1 cellular context compared by ENCODE assay signal in the genomic region with DNA sequence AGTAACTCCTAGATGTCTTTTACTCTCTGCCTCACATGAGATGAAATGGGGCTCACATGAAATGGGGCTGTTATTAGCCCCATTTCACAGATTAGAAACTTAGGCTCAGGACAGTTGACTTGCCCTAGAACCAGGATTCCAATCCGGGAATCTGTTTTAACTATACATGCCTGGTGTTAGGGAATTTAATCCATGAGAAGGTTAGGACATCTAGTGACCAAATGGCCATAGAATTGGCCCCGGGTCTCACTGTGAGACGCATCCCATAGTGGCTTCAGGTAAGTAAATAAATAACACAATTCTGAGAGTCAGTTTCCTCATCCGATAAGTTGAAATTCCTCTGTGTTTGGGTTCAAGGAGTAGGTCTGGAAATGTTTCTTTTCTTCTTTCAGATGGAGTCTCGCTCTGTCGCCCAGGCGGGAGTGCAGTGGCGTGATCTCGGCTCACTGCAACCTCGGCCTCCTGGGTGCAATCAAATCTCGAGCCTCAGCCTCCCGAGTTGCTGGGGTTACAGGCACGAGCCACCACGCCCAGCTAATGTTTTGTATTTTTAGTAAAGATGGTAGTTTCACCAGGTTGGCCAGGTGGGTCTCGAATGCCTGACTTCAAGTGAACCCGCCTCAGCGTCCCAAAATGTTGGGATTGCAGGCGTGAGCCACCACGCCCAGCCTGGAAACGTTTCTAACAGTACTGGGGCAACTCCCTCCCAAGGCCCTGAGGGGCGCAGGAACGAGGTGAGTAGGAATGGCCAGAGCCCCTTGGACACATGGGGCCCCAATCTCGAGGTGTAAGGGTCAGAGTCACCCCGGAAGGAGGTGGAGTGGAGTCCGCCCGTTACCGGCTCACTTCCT.
A peak's percentile ranks its signal among the peaks of the same experiment; 100 is the strongest.
TF ChIP-seq lines count a peak whose summit lies in the region.

No MANE protein-coding gene starts in this region.

TF ChIP-seq in K562, 482 proteins besides CTCF, POLR2A, EP300 and RAD21 (continued from another document and continues in another):
- TF ChIP-seq ATF4 (CRISPR knock-in tag; IDR thresholded peaks at IDR 0.05) (no peak), MXI1 (IDR thresholded peaks at IDR 0.05; ENCODE audit: low read depth, low read length) (no peak), ZNF263 (CRISPR knock-in tag; IDR thresholded peaks at IDR 0.05; ENCODE audit: borderline replicate concordance) (no peak), SNIP1 (IDR thresholded peaks at IDR 0.05; ENCODE audit: low read depth) (no peak), ETS1 (conservative IDR thresholded peaks at IDR 0.05; ENCODE audit: control insufficient read depth, low read depth, low read length) (no peak), TCFL5 (CRISPR knock-in tag; conservative IDR thresholded peaks at IDR 0.05) (no peak), CXXC5 (CRISPR knock-in tag; IDR thresholded peaks at IDR 0.05) (peak; percentile 9; the same call in 1 of the 2 replicates), LCOR (CRISPR knock-in tag; IDR thresholded peaks at IDR 0.05) (no peak), SP2 (IDR thresholded peaks at IDR 0.05; ENCODE audit: extremely low read depth, low read depth, low read length, poor library complexity, severe bottlenecking) (no peak), BDP1 (IDR thresholded peaks at IDR 0.05; ENCODE audit: insufficient read depth, insufficient read length) (no peak), ZFPM2 (CRISPR knock-in tag; IDR thresholded peaks at IDR 0.05) (no peak), SRSF9 (IDR thresholded peaks at IDR 0.05; ENCODE audit: borderline replicate concordance, low read depth, low read length) (no peak), RNF2 (IDR thresholded peaks at IDR 0.05) (peak; percentile 15; the same call in 1 of the 2 replicates), JUNB (CRISPR knock-in tag; conservative IDR thresholded peaks at IDR 0.05) (no peak), ZFP30 (CRISPR knock-in tag; IDR thresholded peaks at IDR 0.05; ENCODE audit: borderline replicate concordance) (no peak), ZNF589 (CRISPR knock-in tag; IDR thresholded peaks at IDR 0.05; ENCODE audit: low read depth) (no peak; the same call in 1 of the 2 replicates), THRA (IDR thresholded peaks at IDR 0.05) (no peak), KLF1 (tag; IDR thresholded peaks at IDR 0.05) (0 out of 2 replicates have a peak, but pooled peaks have one; percentile 40), ZNF76 (CRISPR knock-in tag; IDR thresholded peaks at IDR 0.05; ENCODE audit: borderline replicate concordance) (no peak), KDM5B (IDR thresholded peaks at IDR 0.05; ENCODE audit: insufficient replicate concordance, low read depth, low read length) (no peak), WHSC1 (IDR thresholded peaks at IDR 0.05; ENCODE audit: low read length) (no peak), ERF (CRISPR knock-in tag; IDR thresholded peaks at IDR 0.05) (no peak; the same call in 1 of the 2 replicates), ZNF274 (IDR thresholded peaks at IDR 0.05; ENCODE audit: borderline replicate concordance, low read depth, low read length) (no peak), JUND (IDR thresholded peaks at IDR 0.05; ENCODE audit: borderline replicate concordance, low read depth, low read length) (peak; percentile 5; the same call in 1 of the 2 replicates), JUND (tag; IDR thresholded peaks at IDR 0.05; ENCODE audit: borderline replicate concordance, low read depth, low read length) (no peak), MLLT1 (IDR thresholded peaks at IDR 0.05) (no peak), SMAD4 (CRISPR knock-in tag; conservative IDR thresholded peaks at IDR 0.05) (0 out of 2 replicates have a peak, but pooled peaks have one; percentile 36), SIX5 (IDR thresholded peaks at IDR 0.05; ENCODE audit: borderline replicate concordance in 1 of 2, insufficient read depth in 1 of 2, low read depth in 1 of 2, low read length in 2 of 2) (no peak), RBM39 (optimal IDR thresholded peaks at IDR 0.05; ENCODE audit: low read depth, low read length) (no peak), E2F5 (CRISPR knock-in tag; IDR thresholded peaks at IDR 0.05) (peak; percentile 51; the same call in 1 of the 2 replicates), BRCA1 (IDR thresholded peaks at IDR 0.05) (no peak), BRCA1 (CRISPR knock-in tag; IDR thresholded peaks at IDR 0.05) (no peak), NR1H2 (CRISPR knock-in tag; IDR thresholded peaks at IDR 0.05) (no peak), ZBTB7A (IDR thresholded peaks at IDR 0.05; ENCODE audit: borderline replicate concordance, control insufficient read depth, low read depth, low read length) (no peak), HIVEP1 (CRISPR knock-in tag; IDR thresholded peaks at IDR 0.05) (no peak), PRDM10 (IDR thresholded peaks at IDR 0.05; ENCODE audit: partially characterized antibody) (peak; percentile 23), ZNF57 (CRISPR knock-in tag; IDR thresholded peaks at IDR 0.05) (no peak)
- TF ChIP-seq, protein P1, sequence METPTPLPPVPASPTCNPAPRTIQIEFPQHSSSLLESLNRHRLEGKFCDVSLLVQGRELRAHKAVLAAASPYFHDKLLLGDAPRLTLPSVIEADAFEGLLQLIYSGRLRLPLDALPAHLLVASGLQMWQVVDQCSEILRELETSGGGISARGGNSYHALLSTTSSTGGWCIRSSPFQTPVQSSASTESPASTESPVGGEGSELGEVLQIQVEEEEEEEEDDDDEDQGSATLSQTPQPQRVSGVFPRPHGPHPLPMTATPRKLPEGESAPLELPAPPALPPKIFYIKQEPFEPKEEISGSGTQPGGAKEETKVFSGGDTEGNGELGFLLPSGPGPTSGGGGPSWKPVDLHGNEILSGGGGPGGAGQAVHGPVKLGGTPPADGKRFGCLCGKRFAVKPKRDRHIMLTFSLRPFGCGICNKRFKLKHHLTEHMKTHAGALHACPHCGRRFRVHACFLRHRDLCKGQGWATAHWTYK (CRISPR knock-in tag; IDR thresholded peaks at IDR 0.05) = peak; percentile 61
- TF ChIP-seq, protein P2, sequence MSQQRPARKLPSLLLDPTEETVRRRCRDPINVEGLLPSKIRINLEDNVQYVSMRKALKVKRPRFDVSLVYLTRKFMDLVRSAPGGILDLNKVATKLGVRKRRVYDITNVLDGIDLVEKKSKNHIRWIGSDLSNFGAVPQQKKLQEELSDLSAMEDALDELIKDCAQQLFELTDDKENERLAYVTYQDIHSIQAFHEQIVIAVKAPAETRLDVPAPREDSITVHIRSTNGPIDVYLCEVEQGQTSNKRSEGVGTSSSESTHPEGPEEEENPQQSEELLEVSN (IDR thresholded peaks at IDR 0.05; ENCODE audit: borderline replicate concordance in 1 of 2, extremely low read depth in 1 of 2, insufficient read depth in 1 of 2, insufficient read length in 1 of 2, low read depth in 1 of 2, low read length in 1 of 2, poor library complexity in 1 of 2, severe bottlenecking in 1 of 2) = peak; percentile 37 to 84
- TF ChIP-seq, protein P3, sequence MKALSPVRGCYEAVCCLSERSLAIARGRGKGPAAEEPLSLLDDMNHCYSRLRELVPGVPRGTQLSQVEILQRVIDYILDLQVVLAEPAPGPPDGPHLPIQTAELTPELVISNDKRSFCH (CRISPR knock-in tag; IDR thresholded peaks at IDR 0.05) = no peak
- TF ChIP-seq, protein P3 (tag; IDR thresholded peaks at IDR 0.05) = 0 out of 2 replicates have a peak, but pooled peaks have one; percentile 26
- TF ChIP-seq, protein P4, sequence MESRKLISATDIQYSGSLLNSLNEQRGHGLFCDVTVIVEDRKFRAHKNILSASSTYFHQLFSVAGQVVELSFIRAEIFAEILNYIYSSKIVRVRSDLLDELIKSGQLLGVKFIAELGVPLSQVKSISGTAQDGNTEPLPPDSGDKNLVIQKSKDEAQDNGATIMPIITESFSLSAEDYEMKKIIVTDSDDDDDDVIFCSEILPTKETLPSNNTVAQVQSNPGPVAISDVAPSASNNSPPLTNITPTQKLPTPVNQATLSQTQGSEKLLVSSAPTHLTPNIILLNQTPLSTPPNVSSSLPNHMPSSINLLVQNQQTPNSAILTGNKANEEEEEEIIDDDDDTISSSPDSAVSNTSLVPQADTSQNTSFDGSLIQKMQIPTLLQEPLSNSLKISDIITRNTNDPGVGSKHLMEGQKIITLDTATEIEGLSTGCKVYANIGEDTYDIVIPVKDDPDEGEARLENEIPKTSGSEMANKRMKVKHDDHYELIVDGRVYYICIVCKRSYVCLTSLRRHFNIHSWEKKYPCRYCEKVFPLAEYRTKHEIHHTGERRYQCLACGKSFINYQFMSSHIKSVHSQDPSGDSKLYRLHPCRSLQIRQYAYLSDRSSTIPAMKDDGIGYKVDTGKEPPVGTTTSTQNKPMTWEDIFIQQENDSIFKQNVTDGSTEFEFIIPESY (CRISPR knock-in tag; IDR thresholded peaks at IDR 0.05) = peak; percentile 83
- TF ChIP-seq, protein P5, sequence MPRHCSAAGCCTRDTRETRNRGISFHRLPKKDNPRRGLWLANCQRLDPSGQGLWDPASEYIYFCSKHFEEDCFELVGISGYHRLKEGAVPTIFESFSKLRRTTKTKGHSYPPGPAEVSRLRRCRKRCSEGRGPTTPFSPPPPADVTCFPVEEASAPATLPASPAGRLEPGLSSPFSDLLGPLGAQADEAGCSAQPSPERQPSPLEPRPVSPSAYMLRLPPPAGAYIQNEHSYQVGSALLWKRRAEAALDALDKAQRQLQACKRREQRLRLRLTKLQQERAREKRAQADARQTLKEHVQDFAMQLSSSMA (CRISPR knock-in tag; IDR thresholded peaks at IDR 0.05) = 0 out of 2 replicates have a peak, but pooled peaks have one; percentile 40
